16 cellular contexts compared by ENCODE assay signal in the genomic region with DNA sequence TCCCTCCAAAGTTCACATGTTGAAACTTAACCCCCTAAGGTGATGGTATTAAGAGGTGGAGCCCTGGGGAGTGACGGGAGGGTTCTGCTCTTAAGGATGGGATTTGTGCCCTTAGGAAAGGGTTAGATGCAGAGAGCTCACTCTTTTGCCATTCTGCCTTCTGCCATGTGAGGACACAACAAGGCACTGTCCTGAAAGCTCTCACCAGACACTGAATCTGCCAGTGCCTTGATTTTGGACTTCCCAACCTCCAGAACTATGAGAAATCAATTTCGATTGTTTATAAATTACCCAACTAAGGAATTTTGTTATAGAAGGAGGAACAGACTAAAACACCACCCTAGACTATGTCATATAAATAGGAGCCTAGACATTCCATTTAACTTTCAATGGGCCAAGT. TPM values are rescaled to one million over a fixed set of nuclear protein-coding genes. Genes with fewer than 3 reads are reported as not detected.
DNase-seq lines count a peak whose midpoint lies in the region; ATAC-seq and TF ChIP-seq lines count a peak whose summit lies in the region.
"Had no signal": no experiment of that assay in that cellular context is flagged by ENCODE, and none has a peak within 500 bp of the region (broad histone marks: within the 10 kb centered on the region; RNA-seq: fewer than 3 reads in every experiment).

No MANE protein-coding gene starts in this region.

- peaks cover 21 to 36% (median 30%) of the 10 kb centered on the region in 10 experiments for H3K4me1 ChIP-seq in BLaER1 treated with 17β-estradiol and CSF1 and Interleukin-3, amounts not matched to agents 10 nM and 100 nM
- H3K4me1 ChIP-seq in esophagus (ENCODE audit: control insufficient read depth in 2 of 2, insufficient read depth in 2 of 2, low read length in 1 of 2) (peaks cover 0 to 2% of the 10 kb centered on the region in 2 donors), HAP-1 (peaks cover 22% of the 10 kb centered on the region)

- no peak for DNase-seq in LNCaP clone FGC (ENCODE audit: low read depth)
- DNase-seq in stimulated activated naive B cell treated with anti-CD40 and anti-IgM and Interleukin-4, amounts not matched to agents 10 μg/mL and 1 μg/mL and 100 μg/mL, for 72 hours = no peak
- no peak for DNase-seq in GF-D8 (lab: John Stamatoyannopoulos, UW)
- DNase-seq in HAP-1 (ENCODE audit: low spot score in 2 of 2) = no peak
- DNase-seq: CD4-positive, alpha-beta memory T cell; GM23248; NCI-H1048; NCI-H1436 treated with DMSO at 0.1 percent for 48 hours; NCI-H2171 treated with DMSO at 0.1 percent for 48 hours; NCI-H774 had no signal

- in situ Hi-C loops in HAP-1 (cut with MboI; ENCODE audit: low sequenced_read_pairs) = no loop called here

- no peak overlapping the region for H3K4me3 Mint-ChIP-seq in stimulated activated naive B cell treated with anti-CD40 and anti-IgM and Interleukin-4, amounts not matched to agents 10 μg/mL and 1 μg/mL and 100 μg/mL, for 72 hours
- H3K4me3 Mint-ChIP-seq: CD4-positive, alpha-beta memory T cell had no signal

- peaks cover 6% of the 10 kb centered on the region in 2 donors for H3K9me3 Mint-ChIP-seq in stimulated activated naive B cell treated with anti-CD40 and anti-IgM and Interleukin-4, amounts not matched to agents 10 μg/mL and 1 μg/mL and 100 μg/mL, for 72 hours

- WGBS in esophagus, 2 donors = 73 to 93% methylated on average over 2 of the region's 2 CpGs

- H3K27me3 Mint-ChIP-seq in stimulated activated naive B cell treated with anti-CD40 and anti-IgM and Interleukin-4, amounts not matched to agents 10 μg/mL and 1 μg/mL and 100 μg/mL, for 72 hours = no peaks in the 10 kb centered on the region

- TF ChIP-seq CTCF in LNCaP clone FGC (IDR thresholded peaks at IDR 0.05; ENCODE audit: control insufficient read depth, extremely low read depth, insufficient read depth) = no peak

- H4K20me1 ChIP-seq in BLaER1 treated with 17β-estradiol and CSF1 and Interleukin-3, amounts not matched to agents 10 nM and 100 nM = no peaks in the 10 kb centered on the region

- H3K27ac Mint-ChIP-seq in stimulated activated naive B cell treated with anti-CD40 and anti-IgM and Interleukin-4, amounts not matched to agents 10 μg/mL and 1 μg/mL and 100 μg/mL, for 72 hours = peak overlapping the region; percentile 42
- H3K27ac Mint-ChIP-seq: CD4-positive, alpha-beta memory T cell had no signal

- peaks cover 12 to 38% of the 10 kb centered on the region in 2 donors for H3K36me3 Mint-ChIP-seq in stimulated activated naive B cell treated with anti-CD40 and anti-IgM and Interleukin-4, amounts not matched to agents 10 μg/mL and 1 μg/mL and 100 μg/mL, for 72 hours

- H3K4me1 Mint-ChIP-seq in stimulated activated naive B cell treated with anti-CD40 and anti-IgM and Interleukin-4, amounts not matched to agents 10 μg/mL and 1 μg/mL and 100 μg/mL, for 72 hours = peaks cover 3 to 14% of the 10 kb centered on the region in 2 donors

- H3K4me2 ChIP-seq in BLaER1 treated with 17β-estradiol and CSF1 and Interleukin-3, amounts not matched to agents 10 nM and 100 nM = peak overlapping the region; percentile 31 to 85 (median 69); a peak in 21 of 22 replicates

- peak overlapping the region in 9 of 11 experiments; percentile 61 to 80 (median 74); a peak in 17 of 22 replicates for H3K27ac ChIP-seq in BLaER1 treated with 17β-estradiol and CSF1 and Interleukin-3, amounts not matched to agents 10 nM and 100 nM
- H3K27ac ChIP-seq in esophagus (ENCODE audit: low read depth in 2 of 2, low read length in 1 of 2) = peak overlapping the region; percentile 67 to 84
- H3K27ac ChIP-seq: GM23248 had no signal

- H3K4me3 ChIP-seq in BLaER1 treated with 17β-estradiol and CSF1 and Interleukin-3, amounts not matched to agents 10 nM and 100 nM = peak overlapping the region in 6 of 10 experiments; percentile 11 to 56 (median 41); a peak in 11 of 20 replicates
- H3K4me3 ChIP-seq in LNCaP clone FGC (ENCODE audit: low read depth, low read length) = peak overlapping the region; percentile 31
- H3K4me3 ChIP-seq in esophagus (ENCODE audit: low read depth in 1 of 2, low read length in 2 of 2) = no peak overlapping the region
- H3K4me3 ChIP-seq in HAP-1 = no peak overlapping the region
- H3K4me3 ChIP-seq: GM23248, K562 had no signal

- H3K9ac ChIP-seq in BLaER1 treated with 17β-estradiol and CSF1 and Interleukin-3, amounts not matched to agents 10 nM and 100 nM = peak overlapping the region in 9 of 11 experiments; percentile 19 to 63 (median 55); a peak in 15 of 22 replicates
- H3K9ac ChIP-seq: GM23248 had no signal

- peaks cover 0 to 37% (median 23%) of the 10 kb centered on the region in 11 experiments; a peak in 13 of 22 replicates for H3K36me3 ChIP-seq in BLaER1 treated with 17β-estradiol and CSF1 and Interleukin-3, amounts not matched to agents 10 nM and 100 nM
- H3K36me3 ChIP-seq in esophagus (ENCODE audit: control insufficient read depth in 2 of 2, insufficient read depth in 2 of 2, low read length in 1 of 2) = no peaks in the 10 kb centered on the region
- H3K36me3 ChIP-seq in HAP-1 (replicated peaks) = no peaks in the 10 kb centered on the region

- H3K9me3 ChIP-seq in BLaER1 treated with 17β-estradiol and CSF1 and Interleukin-3, amounts not matched to agents 10 nM and 100 nM (replicated peaks in 1 of 11) = peaks cover 21 to 42% (median 31%) of the 10 kb centered on the region in 11 experiments
- H3K9me3 ChIP-seq in esophagus (ENCODE audit: control insufficient read depth in 2 of 2, insufficient read depth in 1 of 2, low read depth in 1 of 2, low read length in 1 of 2) (no peaks in the 10 kb centered on the region), HAP-1 (0 out of 2 replicates have a peak, but pooled peaks cover 3% of the 10 kb centered on the region)

- no peaks in the 10 kb centered on the region for H3K27me3 ChIP-seq in BLaER1 treated with 17β-estradiol and CSF1 and Interleukin-3, amounts not matched to agents 10 nM and 100 nM
- no peaks in the 10 kb centered on the region for H3K27me3 ChIP-seq in esophagus (ENCODE audit: control insufficient read depth in 1 of 2, insufficient read depth in 2 of 2, low read length in 2 of 2)
- H3K27me3 ChIP-seq in HAP-1 (ENCODE audit: low read depth) = no peaks in the 10 kb centered on the region

- no peak for ATAC-seq in stimulated activated naive B cell treated with anti-CD40 and anti-IgM and Interleukin-4, amounts not matched to agents 10 μg/mL and 1 μg/mL and 100 μg/mL, for 72 hours (replicated peaks)
- ATAC-seq in HG03457 (IDR thresholded peaks at IDR 0.05; ENCODE audit: unreplicated experiment) (no peak), GM18519 (IDR thresholded peaks at IDR 0.05; ENCODE audit: low FRiP score, unreplicated experiment) (no peak)
- ATAC-seq: HCT116 had no signal

RNA-seq across cellular contexts. Expression of a gene that starts 11.7 kb away (rescaled TPM):
- polyA plus RNA-seq in esophagus = under 1 TPM; 0.18 to 0.31 TPM

RNA-seq across cellular contexts. Expression of a gene that starts 12.6 kb away (rescaled TPM):
- polyA plus RNA-seq in esophagus = 100 to 1,000 TPM in 1 of 2 donors, 10 to 100 TPM in 1; 64.1 to 112 TPM

RNA-seq across cellular contexts. Expression of a gene that starts 41.7 kb away (rescaled TPM):
- polyA plus RNA-seq in esophagus = 10 to 100 TPM in 1 of 2 donors, 1 to 10 TPM in 1; 8.3 to 18.1 TPM

Comparison
In these comparisons a context has a peak if more than half of its experiments do, and no peak if none do; other contexts are left out.
1. H3K4me3 ChIP-seq: peak in BLaER1 treated with 17β-estradiol and CSF1 and Interleukin-3, amounts not matched to agents 10 nM and 100 nM (6 of 10) and LNCaP clone FGC (single experiment); none in esophagus (0 of 2) and HAP-1 (single experiment).